In genomic region chr3:151085889-151086483, GRCh38 we compare ENCODE assay signal across 8 cellular contexts. TPM values are rescaled to one million over a fixed set of nuclear protein-coding genes. Genes with fewer than 3 reads are reported as not detected.
A peak's percentile ranks its signal among the peaks of the same experiment; 100 is the strongest.
DNase-seq lines count a peak whose midpoint lies in the region; ATAC-seq and TF ChIP-seq lines count a peak whose summit lies in the region.

No MANE protein-coding gene starts in this region.

- no peak for TF ChIP-seq CTCF in parathyroid adenoma (IDR thresholded peaks at IDR 0.05)

- no peaks in the 10 kb centered on the region for H3K9me3 ChIP-seq in parathyroid adenoma (ENCODE audit: control insufficient read depth, low read length)

- no peaks in the 10 kb centered on the region for H3K27me3 ChIP-seq in parathyroid adenoma (ENCODE audit: control insufficient read depth, insufficient read depth, low read length)

- H3K4me1 ChIP-seq in parathyroid adenoma, result no peaks in the 10 kb centered on the region

- H3K4me3 ChIP-seq in Jurkat, Clone E6-1 (ENCODE audit: low read length), result peak overlapping the region; percentile 60
- peak overlapping the region; percentile 57 for H3K4me3 ChIP-seq in parathyroid adenoma (ENCODE audit: low read depth, low read length)

- DNase-seq in COLO668 (lab: John Stamatoyannopoulos, UW; ENCODE audit: unreplicated experiment) (peak; percentile 51), glomerular visceral epithelial cell (ENCODE audit: extremely low spot score) (peak; percentile 18), LoVo (ENCODE audit: low spot score) (no peak), H4 (ENCODE audit: low spot score) (no peak)
- no peak for DNase-seq in Jurkat, Clone E6-1 (ENCODE audit: low read depth, low spot score)
- DNase-seq in activated T-cell treated with anti-CD3 and anti-CD28 coated beads, Interleukin-2, amount 50 U/mL, for 48 hours, result peak; percentile 54 to 59

- peak overlapping the region; percentile 75 for H2AFZ ChIP-seq in parathyroid adenoma

- H3K4me2 ChIP-seq in parathyroid adenoma (ENCODE audit: low read length), result peak overlapping the region; percentile 88

- no peaks in the 10 kb centered on the region for H3K36me3 ChIP-seq in parathyroid adenoma (ENCODE audit: control insufficient read depth, insufficient read depth, low read length)

- H3K27ac ChIP-seq in parathyroid adenoma, result peak overlapping the region; percentile 61

- ATAC-seq in GM21360 (IDR thresholded peaks at IDR 0.05; ENCODE audit: unreplicated experiment), result peak; percentile 24

- H3K79me2 ChIP-seq in parathyroid adenoma, result no peaks in the 10 kb centered on the region

- H3K9ac ChIP-seq in parathyroid adenoma, result no peak overlapping the region

RNA-seq across cellular contexts. Expression of gene MED12L, which starts 0.5 kb away (rescaled TPM):
- polyA plus RNA-seq in Jurkat, Clone E6-1 (2012; ENCODE audit: insufficient read depth, insufficient read length), result 11.9 TPM
- 1.1 and 1.4 TPM in 2 replicates for total RNA-seq in H4 (2014; rRNA removed; shearing (Covaris generic))

Comparison
In these comparisons a context has a peak if more than half of its experiments do, and no peak if none do; other contexts are left out.
1. DNase-seq: peak in COLO668 (single experiment), activated T-cell treated with anti-CD3 and anti-CD28 coated beads, Interleukin-2, amount 50 U/mL, for 48 hours (2 of 2) and glomerular visceral epithelial cell (single experiment); none in Jurkat, Clone E6-1 (single experiment), LoVo (single experiment) and H4 (single experiment).